Comparison of ENCODE assay signal across 21 cellular contexts in the genomic region with DNA sequence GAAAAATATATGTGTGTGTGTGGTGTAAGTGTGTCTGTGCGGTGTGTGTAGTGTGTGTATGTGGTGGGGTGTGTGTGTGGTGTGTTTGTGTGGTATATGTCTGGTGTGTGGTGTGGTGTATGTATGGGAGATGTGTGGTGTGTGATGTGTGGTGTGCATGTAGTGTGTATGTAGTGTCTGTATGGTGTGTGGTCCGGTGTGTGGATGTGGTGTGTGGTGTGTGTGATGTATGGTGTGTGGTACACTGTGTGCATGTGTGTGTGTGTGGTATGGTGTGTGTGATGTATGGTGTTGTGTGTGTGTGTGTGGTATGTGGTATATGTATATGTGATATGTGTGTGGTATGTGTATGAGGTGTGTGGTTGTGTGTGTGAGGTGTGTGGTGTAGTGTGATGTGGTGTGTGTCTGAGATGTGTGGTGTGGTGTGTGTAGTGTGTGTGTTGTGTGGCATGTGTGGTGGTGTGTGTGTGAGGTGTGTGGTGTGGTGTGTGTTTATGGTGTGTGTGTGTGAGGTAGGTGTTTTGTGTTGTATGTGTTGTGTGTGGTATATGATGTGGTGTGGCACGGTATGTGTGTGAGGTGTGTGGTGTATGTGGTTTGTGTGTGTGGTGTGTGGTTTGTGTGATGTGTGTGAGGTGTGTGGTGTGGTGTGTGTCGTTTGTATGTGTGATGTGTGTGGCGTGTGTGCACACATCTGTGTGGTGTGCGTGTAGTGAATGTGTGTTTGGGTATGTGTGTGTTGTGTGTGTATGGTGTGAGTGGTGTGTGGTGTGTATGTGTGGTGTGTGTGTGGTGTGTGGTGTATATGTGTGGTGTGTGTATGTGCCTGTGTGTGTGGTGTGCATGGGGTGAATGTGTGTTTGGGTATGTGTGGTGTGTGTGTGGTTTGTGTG. TPM values are rescaled to one million over a fixed set of nuclear protein-coding genes. Genes with fewer than 3 reads are reported as not detected.
DNase-seq lines count a peak whose midpoint lies in the region; FAIRE-seq and TF ChIP-seq lines count a peak whose summit lies in the region.
"Had no signal": no experiment of that assay in that cellular context is flagged by ENCODE, and none has a peak within 500 bp of the region (broad histone marks: within the 10 kb centered on the region; RNA-seq: fewer than 3 reads in every experiment).

No MANE protein-coding gene starts in this region.

- H3K27me3 ChIP-seq in H1 (replicated peaks in 1 of 4; ENCODE audit: control insufficient read depth in 3 of 4, extremely low read depth in 1 of 4, insufficient read depth in 3 of 4, low read length in 3 of 4), result no peaks in the 10 kb centered on the region
- no peaks in the 10 kb centered on the region for H3K27me3 ChIP-seq in dorsolateral prefrontal cortex
- H3K27me3 ChIP-seq: BLaER1 treated with 17β-estradiol and CSF1 and Interleukin-3, amounts not matched to agents 10 nM and 100 nM; MG63 had no signal

- peak overlapping the region; percentile 45; the same call in 1 of the 2 replicates for H2BK12ac ChIP-seq in H1 (ENCODE audit: low read depth, low read length)

- no peak for TF ChIP-seq RAD21 in H1 (IDR thresholded peaks at IDR 0.05 in 1 of 2, conservative IDR thresholded peaks at IDR 0.05 in 1 of 2; ENCODE audit: low read depth in 2 of 2, low read length in 2 of 2)

- H3K9ac ChIP-seq in H1 (replicated peaks in 1 of 4; ENCODE audit: extremely low read depth in 1 of 4, low read depth in 3 of 4, low read length in 3 of 4), result peak overlapping the region in 1 of 4 experiments; percentile 28; a peak in 1 of 7 replicates
- H3K9ac ChIP-seq: BLaER1 treated with 17β-estradiol and CSF1 and Interleukin-3, amounts not matched to agents 10 nM and 100 nM had no signal

- intact Hi-C loops in dorsolateral prefrontal cortex (cut with DNase I), result no loop called here

- H2BK15ac ChIP-seq in H1 (ENCODE audit: low read length), result peak overlapping the region; percentile 76; the same call in 1 of the 2 replicates

- H2AK5ac ChIP-seq in H1 (ENCODE audit: low read depth, low read length), result peak overlapping the region; percentile 98

- H3K79me1 ChIP-seq in H1 (ENCODE audit: low read depth, low read length), result no peaks in the 10 kb centered on the region

- H2AFZ ChIP-seq in H1 (ENCODE audit: low read length), result no peak overlapping the region

- peaks cover 11% of the 10 kb centered on the region; the same call in 1 of the 2 replicates for H3K23me2 ChIP-seq in H1 (ENCODE audit: low read depth, low read length)

- peak overlapping the region; percentile 81 for H4K91ac ChIP-seq in H1 (replicated peaks; ENCODE audit: insufficient read length, low read length)

- no peaks in the 10 kb centered on the region for H3K4me1 ChIP-seq in H1 (replicated peaks in 1 of 4; ENCODE audit: control insufficient read depth in 3 of 4, insufficient read depth in 4 of 4, low read length in 3 of 4)
- H3K4me1 ChIP-seq: Caco-2 had no signal

- peak overlapping the region; percentile 46; the same call in 1 of the 2 replicates for H2BK5ac ChIP-seq in H1 (ENCODE audit: low read depth, low read length)

- H2BK120ac ChIP-seq in H1 (replicated peaks; ENCODE audit: low read depth, low read length), result peak overlapping the region; percentile 54

- H3K23ac ChIP-seq in H1 (ENCODE audit: insufficient read length), result peak overlapping the region; percentile 85

- no peak overlapping the region for H3K27ac ChIP-seq in H1 (ENCODE audit: low read depth, low read length)
- H3K27ac ChIP-seq in dorsolateral prefrontal cortex, result no peak overlapping the region
- H3K27ac ChIP-seq: HL-60 had no signal

- TF ChIP-seq EP300 in H1 (IDR thresholded peaks at IDR 0.05; ENCODE audit: borderline replicate concordance in 1 of 2, low read depth in 2 of 2, low read length in 2 of 2), result no peak

- H3K56ac ChIP-seq in H1 (replicated peaks; ENCODE audit: insufficient read length, low read depth, low read length), result peak overlapping the region; percentile 99

- H3K4ac ChIP-seq in H1 (replicated peaks; ENCODE audit: insufficient read length, low read depth, low read length), result peak overlapping the region; percentile 95

- H3K4me3 ChIP-seq in H1 (ENCODE audit: extremely low read depth in 1 of 4, insufficient read depth in 2 of 4, low read depth in 3 of 4, low read length in 4 of 4) (no peak overlapping the region), dorsolateral prefrontal cortex (no peak overlapping the region)
- H3K4me3 ChIP-seq: BLaER1 treated with 17β-estradiol and CSF1 and Interleukin-3, amounts not matched to agents 10 nM and 100 nM; MG63 had no signal

- DNase-seq in GM18507 (ENCODE audit: extremely low spot score, insufficient read length, low read depth), result no peak
- no peak for DNase-seq in HTR-8/SVneo (ENCODE audit: insufficient read length, low spot score)
- no peak for DNase-seq in H1 (ENCODE audit: low read depth in 1 of 2, low spot score in 2 of 2)
- DNase-seq in urothelium cell line (ENCODE audit: low spot score), result no peak
- DNase-seq in dorsolateral prefrontal cortex, result no peak
- no peak for DNase-seq in HPDE6-E6E7 (ENCODE audit: extremely low spot score)
- DNase-seq in NCI-H1092 (lab: John Stamatoyannopoulos, UW), result no peak
- DNase-seq: Caco-2; CD4-positive, alpha-beta memory T cell; DMS 273 treated with DMSO at 0.1 percent for 48 hours; Karpas-422; MG63; NCI-H1417 treated with DMSO at 0.1 percent for 48 hours; NCI-H187; NCI-H446; NCI-H526; OCI-M1 had no signal

- TF ChIP-seq CTCF in H1 (IDR thresholded peaks at IDR 0.05; ENCODE audit: control extremely low read depth in 1 of 3, insufficient read depth in 1 of 3, low read depth in 1 of 3, low read length in 3 of 3) (no peak), dorsolateral prefrontal cortex (IDR thresholded peaks at IDR 0.05 in 54 of 56, conservative IDR thresholded peaks at IDR 0.05 in 2 of 56; ENCODE audit: low read depth in 1 of 56, partially characterized antibody in 56 of 56) (no peak)

- no peak overlapping the region for H3K14ac ChIP-seq in H1 (ENCODE audit: insufficient read length)

- H3K9me3 ChIP-seq in H1 (ENCODE audit: insufficient read depth in 2 of 2, low read depth in 1 of 2, low read length in 1 of 2), result no peaks in the 10 kb centered on the region
- H3K9me3 ChIP-seq: MG63 had no signal

- FAIRE-seq in GM18507 (lab: Jason Lieb, UNC), result peak; percentile 38
- FAIRE-seq in HTR-8/SVneo (lab: Jason Lieb, UNC), result peak; percentile 98
- FAIRE-seq in H1 (lab: Jason Lieb, UNC), result no peak
- FAIRE-seq in urothelium cell line (lab: Jason Lieb, UNC), result peak; percentile 96
- FAIRE-seq: H54 had no signal

- no peaks in the 10 kb centered on the region; a peak in 1 of 8 replicates for H3K36me3 ChIP-seq in H1 (ENCODE audit: control insufficient read depth in 2 of 4, insufficient read depth in 4 of 4, low read length in 3 of 4)
- H3K36me3 ChIP-seq: BLaER1 treated with 17β-estradiol and CSF1 and Interleukin-3, amounts not matched to agents 10 nM and 100 nM; MG63 had no signal

- no peak overlapping the region for H2BK20ac ChIP-seq in H1 (ENCODE audit: low read length)

- peaks cover 0 to 10% of the 10 kb centered on the region in 2 experiments for H4K20me1 ChIP-seq in H1 (replicated peaks in 1 of 2; ENCODE audit: control insufficient read depth in 1 of 2, insufficient read depth in 2 of 2, low read length in 2 of 2)
- H4K20me1 ChIP-seq: BLaER1 treated with 17β-estradiol and CSF1 and Interleukin-3, amounts not matched to agents 10 nM and 100 nM had no signal

- no peak for TF ChIP-seq POLR2A in H1 (IDR thresholded peaks at IDR 0.05; ENCODE audit: control extremely low read depth in 1 of 2, low read depth in 2 of 2, low read length in 2 of 2)

- POLR2A ChIA-PET in H1 (lab: Charles Lee; ENCODE audit: partially characterized antibody), result interaction anchor here (0.6 to 1.0 kb wide), 2 partner anchors 10 to 25 kb away, joined by 3 read pairs; no protein-coding TSS in a partner anchor

- no peaks in the 10 kb centered on the region for H3K79me2 ChIP-seq in H1 (ENCODE audit: control insufficient read depth in 1 of 2, insufficient read depth in 2 of 2, low read length in 2 of 2)

- no peak overlapping the region for H4K8ac ChIP-seq in H1 (ENCODE audit: extremely low read depth, insufficient read depth, low read length)

- H3K18ac ChIP-seq in H1 (ENCODE audit: extremely low read depth, low read length), result no peak overlapping the region

- 89 to 100% methylated on average over 2 to 6 of the region's 6 CpGs for WGBS in H1 (ENCODE audit: extremely low coverage in 1 of 2, insufficient coverage in 1 of 2, insufficient read length in 1 of 2, insufficient replicate concordance in 2 of 2, low coverage in 1 of 2, low lambda C conversion rate in 2 of 2, missing lambda C conversion rate in 1 of 2), 2 experiments

- H3K4me2 ChIP-seq in H1 (ENCODE audit: insufficient read depth in 1 of 2, low read depth in 2 of 2, low read length in 2 of 2), result no peak overlapping the region

- CTCF ChIA-PET in H1 (lab: Charles Lee; ENCODE audit: partially characterized antibody), result interaction anchor here (0.6 to 1.2 kb wide), 3 partner anchors 19 to 255 kb away, joined by 3 to 4 read pairs (median 3); no protein-coding TSS in a partner anchor

- H4K5ac ChIP-seq in H1 (ENCODE audit: insufficient read length, low read depth, low read length), result no peak overlapping the region

TF ChIP-seq in H1, 55 proteins besides CTCF, POLR2A, EP300 and RAD21:
- no peak for TF ChIP-seq SAP30 (IDR thresholded peaks at IDR 0.05; ENCODE audit: insufficient read depth, insufficient replicate concordance, low read length)
- no peak for TF ChIP-seq SIN3A (conservative IDR thresholded peaks at IDR 0.05 in 1 of 2, IDR thresholded peaks at IDR 0.05 in 1 of 2; ENCODE audit: low read depth in 1 of 2, low read length in 2 of 2)
- TF ChIP-seq GTF2F1 (IDR thresholded peaks at IDR 0.05; ENCODE audit: borderline replicate concordance, low read depth, low read length), result no peak
- no peak for TF ChIP-seq NANOG (IDR thresholded peaks at IDR 0.05; ENCODE audit: insufficient read depth, low read depth, low read length, poor library complexity, severe bottlenecking)

RNA-seq across cellular contexts. Expression of gene ABCG1, which starts 35.3 kb away (rescaled TPM):
- total RNA-seq in H1 (2021; fragmentation: NEBNext Ultra II Directional; extraction: Animal tissue kit (Norgen Biotek cat#: 25700)), result 4.0 TPM in 2 replicates
- 2.1 and 3.8 TPM in 2 replicates for polyA plus RNA-seq in H1 (2011; rRNA removed)
- polyA plus RNA-seq in H1 (2011; cell fraction: cytosol; rRNA removed), result 2.6 TPM
- 5.8 TPM for polyA plus RNA-seq in H1 (2011; cell fraction: nucleus; rRNA removed)
- polyA plus RNA-seq in H1 (2012, experiment 1 of 2), result 1.7 to 2.7 TPM (median 2.3 TPM) in 4 replicates
- 2.4 TPM for polyA plus RNA-seq in H1 (2012, experiment 2 of 2)
- 1.4 TPM for polyA plus RNA-seq in H1 (2013, experiment 1 of 2)
- 1.3 TPM for polyA plus RNA-seq in H1 (2013, experiment 2 of 2)
- polyA minus RNA-seq in H1 (2011; rRNA and poly(A)+ RNA removed), result 3.7 and 4.0 TPM in 2 replicates
- 2.9 TPM for polyA minus RNA-seq in H1 (2011; cell fraction: cytosol; rRNA and poly(A)+ RNA removed)
- polyA minus RNA-seq in H1 (2011; cell fraction: nucleus; rRNA and poly(A)+ RNA removed), result 3.6 TPM
- total RNA-seq in dorsolateral prefrontal cortex, result 10 to 100 TPM; 23.5 to 64.8 (median 43.0) TPM
- total RNA-seq: Caco-2, HT1080 had no signal
